1 cellular context compared by ENCODE assay signal in the genomic region with DNA sequence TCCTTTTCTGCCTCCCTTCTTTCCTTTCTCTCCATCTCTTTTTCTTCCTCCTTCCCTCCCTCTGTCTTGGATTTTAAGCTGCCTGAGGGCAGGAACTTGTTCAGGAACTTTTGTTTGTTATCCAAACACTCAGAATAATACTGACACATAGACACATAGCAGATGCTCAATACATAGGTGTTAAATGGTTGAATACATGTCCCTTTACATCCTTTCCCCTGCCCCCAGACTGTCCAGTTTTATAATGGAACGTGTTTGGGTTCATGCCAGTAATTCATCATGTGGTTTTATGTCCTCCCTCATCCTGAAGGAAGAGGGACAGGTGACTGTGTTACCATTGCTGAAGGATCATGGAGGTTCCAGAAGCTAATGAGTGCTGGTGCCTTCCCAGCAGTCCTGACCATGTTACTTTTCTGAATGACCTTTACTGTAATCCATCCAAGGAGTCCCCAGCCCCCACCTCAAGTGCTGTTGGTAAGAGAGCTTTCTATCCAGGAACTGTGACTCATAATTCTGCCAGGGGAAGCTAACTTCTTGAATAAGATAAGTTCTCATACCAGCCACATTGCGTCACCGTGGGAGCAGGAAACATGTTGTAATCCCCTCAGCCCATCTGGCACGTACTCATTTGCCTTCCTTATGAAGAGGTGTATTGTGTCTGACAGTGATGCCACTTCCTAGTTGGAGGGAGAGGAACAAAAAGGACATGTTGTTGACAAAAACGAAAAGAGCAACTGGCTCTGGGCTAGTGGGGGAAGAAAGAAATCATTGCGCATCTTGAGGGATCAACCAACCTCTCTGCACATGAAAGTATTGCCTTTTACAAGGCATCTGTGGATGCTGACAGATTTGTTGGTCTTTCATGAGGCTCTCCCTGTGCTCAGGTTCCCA.
TF ChIP-seq lines count a peak whose summit lies in the region.

No MANE protein-coding gene starts in this region.

TF ChIP-seq in HEK293, 187 proteins besides CTCF, POLR2A, EP300 and RAD21 (continued from another document):
- TF ChIP-seq PRDM10 (tag by site-specific recombination; IDR thresholded peaks at IDR 0.05) (peak; percentile 59), ZNF629 (tag by site-specific recombination; IDR thresholded peaks at IDR 0.05) (peak; percentile 95), OSR2 (tag by site-specific recombination; IDR thresholded peaks at IDR 0.05) (peak; percentile 54), HOXC10 (CRISPR knock-in tag; IDR thresholded peaks at IDR 0.05) (no peak), ZNF266 (tag by site-specific recombination; IDR thresholded peaks at IDR 0.05; ENCODE audit: low read depth) (peak; percentile 72; the same call in 1 of the 2 replicates), SP7 (tag by site-specific recombination; IDR thresholded peaks at IDR 0.05) (peak; percentile 81), ZFP41 (tag by site-specific recombination; IDR thresholded peaks at IDR 0.05; ENCODE audit: borderline replicate concordance) (no peak), ATF2 (tag by site-specific recombination; IDR thresholded peaks at IDR 0.05; ENCODE audit: low read depth) (peak; percentile 83), ZNF747 (tag by site-specific recombination; IDR thresholded peaks at IDR 0.05) (no peak), KLF10 (tag by site-specific recombination; IDR thresholded peaks at IDR 0.05) (no peak), TRIM28 (IDR thresholded peaks at IDR 0.05; ENCODE audit: borderline replicate concordance, low read length) (peak; percentile 85), ZNF513 (tag by site-specific recombination; IDR thresholded peaks at IDR 0.05) (no peak), MZF1 (tag by site-specific recombination; IDR thresholded peaks at IDR 0.05; ENCODE audit: borderline replicate concordance) (peak; percentile 78), ZNF639 (tag by site-specific recombination; IDR thresholded peaks at IDR 0.05) (peak; percentile 32; the same call in 1 of the 2 replicates), ZNF2 (tag by site-specific recombination; IDR thresholded peaks at IDR 0.05) (peak; percentile 37; the same call in 1 of the 2 replicates), WT1 (tag by site-specific recombination; IDR thresholded peaks at IDR 0.05) (no peak), ZNF394 (tag by site-specific recombination; IDR thresholded peaks at IDR 0.05; ENCODE audit: borderline replicate concordance) (0 out of 2 replicates have a peak, but pooled peaks have one; percentile 33), ZNF292 (tag by site-specific recombination; IDR thresholded peaks at IDR 0.05; ENCODE audit: borderline replicate concordance, low read depth) (no peak), ELK4 (IDR thresholded peaks at IDR 0.05; ENCODE audit: borderline replicate concordance, low read depth, low read length) (no peak), ZFP37 (tag by site-specific recombination; IDR thresholded peaks at IDR 0.05) (peak; percentile 93), ZNF404 (tag by site-specific recombination; IDR thresholded peaks at IDR 0.05) (no peak), ZSCAN30 (tag by site-specific recombination; IDR thresholded peaks at IDR 0.05) (no peak), ZNF169 (tag by site-specific recombination; IDR thresholded peaks at IDR 0.05) (no peak), ZNF10 (tag by site-specific recombination; IDR thresholded peaks at IDR 0.05) (no peak), ZSCAN23 (tag by site-specific recombination; IDR thresholded peaks at IDR 0.05) (no peak), HOXD13 (CRISPR knock-in tag; IDR thresholded peaks at IDR 0.05; ENCODE audit: borderline replicate concordance) (0 out of 2 replicates have a peak, but pooled peaks have one; percentile 66), ZBTB17 (tag by site-specific recombination; IDR thresholded peaks at IDR 0.05) (peak; percentile 81)
- TF ChIP-seq, protein P1, sequence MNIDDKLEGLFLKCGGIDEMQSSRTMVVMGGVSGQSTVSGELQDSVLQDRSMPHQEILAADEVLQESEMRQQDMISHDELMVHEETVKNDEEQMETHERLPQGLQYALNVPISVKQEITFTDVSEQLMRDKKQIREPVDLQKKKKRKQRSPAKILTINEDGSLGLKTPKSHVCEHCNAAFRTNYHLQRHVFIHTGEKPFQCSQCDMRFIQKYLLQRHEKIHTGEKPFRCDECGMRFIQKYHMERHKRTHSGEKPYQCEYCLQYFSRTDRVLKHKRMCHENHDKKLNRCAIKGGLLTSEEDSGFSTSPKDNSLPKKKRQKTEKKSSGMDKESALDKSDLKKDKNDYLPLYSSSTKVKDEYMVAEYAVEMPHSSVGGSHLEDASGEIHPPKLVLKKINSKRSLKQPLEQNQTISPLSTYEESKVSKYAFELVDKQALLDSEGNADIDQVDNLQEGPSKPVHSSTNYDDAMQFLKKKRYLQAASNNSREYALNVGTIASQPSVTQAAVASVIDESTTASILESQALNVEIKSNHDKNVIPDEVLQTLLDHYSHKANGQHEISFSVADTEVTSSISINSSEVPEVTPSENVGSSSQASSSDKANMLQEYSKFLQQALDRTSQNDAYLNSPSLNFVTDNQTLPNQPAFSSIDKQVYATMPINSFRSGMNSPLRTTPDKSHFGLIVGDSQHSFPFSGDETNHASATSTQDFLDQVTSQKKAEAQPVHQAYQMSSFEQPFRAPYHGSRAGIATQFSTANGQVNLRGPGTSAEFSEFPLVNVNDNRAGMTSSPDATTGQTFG (tag by site-specific recombination; IDR thresholded peaks at IDR 0.05; ENCODE audit: borderline replicate concordance): no peak
- TF ChIP-seq, protein P2, sequence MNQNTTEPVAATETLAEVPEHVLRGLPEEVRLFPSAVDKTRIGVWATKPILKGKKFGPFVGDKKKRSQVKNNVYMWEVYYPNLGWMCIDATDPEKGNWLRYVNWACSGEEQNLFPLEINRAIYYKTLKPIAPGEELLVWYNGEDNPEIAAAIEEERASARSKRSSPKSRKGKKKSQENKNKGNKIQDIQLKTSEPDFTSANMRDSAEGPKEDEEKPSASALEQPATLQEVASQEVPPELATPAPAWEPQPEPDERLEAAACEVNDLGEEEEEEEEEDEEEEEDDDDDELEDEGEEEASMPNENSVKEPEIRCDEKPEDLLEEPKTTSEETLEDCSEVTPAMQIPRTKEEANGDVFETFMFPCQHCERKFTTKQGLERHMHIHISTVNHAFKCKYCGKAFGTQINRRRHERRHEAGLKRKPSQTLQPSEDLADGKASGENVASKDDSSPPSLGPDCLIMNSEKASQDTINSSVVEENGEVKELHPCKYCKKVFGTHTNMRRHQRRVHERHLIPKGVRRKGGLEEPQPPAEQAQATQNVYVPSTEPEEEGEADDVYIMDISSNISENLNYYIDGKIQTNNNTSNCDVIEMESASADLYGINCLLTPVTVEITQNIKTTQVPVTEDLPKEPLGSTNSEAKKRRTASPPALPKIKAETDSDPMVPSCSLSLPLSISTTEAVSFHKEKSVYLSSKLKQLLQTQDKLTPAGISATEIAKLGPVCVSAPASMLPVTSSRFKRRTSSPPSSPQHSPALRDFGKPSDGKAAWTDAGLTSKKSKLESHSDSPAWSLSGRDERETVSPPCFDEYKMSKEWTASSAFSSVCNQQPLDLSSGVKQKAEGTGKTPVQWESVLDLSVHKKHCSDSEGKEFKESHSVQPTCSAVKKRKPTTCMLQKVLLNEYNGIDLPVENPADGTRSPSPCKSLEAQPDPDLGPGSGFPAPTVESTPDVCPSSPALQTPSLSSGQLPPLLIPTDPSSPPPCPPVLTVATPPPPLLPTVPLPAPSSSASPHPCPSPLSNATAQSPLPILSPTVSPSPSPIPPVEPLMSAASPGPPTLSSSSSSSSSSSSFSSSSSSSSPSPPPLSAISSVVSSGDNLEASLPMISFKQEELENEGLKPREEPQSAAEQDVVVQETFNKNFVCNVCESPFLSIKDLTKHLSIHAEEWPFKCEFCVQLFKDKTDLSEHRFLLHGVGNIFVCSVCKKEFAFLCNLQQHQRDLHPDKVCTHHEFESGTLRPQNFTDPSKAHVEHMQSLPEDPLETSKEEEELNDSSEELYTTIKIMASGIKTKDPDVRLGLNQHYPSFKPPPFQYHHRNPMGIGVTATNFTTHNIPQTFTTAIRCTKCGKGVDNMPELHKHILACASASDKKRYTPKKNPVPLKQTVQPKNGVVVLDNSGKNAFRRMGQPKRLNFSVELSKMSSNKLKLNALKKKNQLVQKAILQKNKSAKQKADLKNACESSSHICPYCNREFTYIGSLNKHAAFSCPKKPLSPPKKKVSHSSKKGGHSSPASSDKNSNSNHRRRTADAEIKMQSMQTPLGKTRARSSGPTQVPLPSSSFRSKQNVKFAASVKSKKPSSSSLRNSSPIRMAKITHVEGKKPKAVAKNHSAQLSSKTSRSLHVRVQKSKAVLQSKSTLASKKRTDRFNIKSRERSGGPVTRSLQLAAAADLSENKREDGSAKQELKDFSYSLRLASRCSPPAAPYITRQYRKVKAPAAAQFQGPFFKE (tag by site-specific recombination; IDR thresholded peaks at IDR 0.05; ENCODE audit: borderline replicate concordance): no peak
- TF ChIP-seq, protein P3, sequence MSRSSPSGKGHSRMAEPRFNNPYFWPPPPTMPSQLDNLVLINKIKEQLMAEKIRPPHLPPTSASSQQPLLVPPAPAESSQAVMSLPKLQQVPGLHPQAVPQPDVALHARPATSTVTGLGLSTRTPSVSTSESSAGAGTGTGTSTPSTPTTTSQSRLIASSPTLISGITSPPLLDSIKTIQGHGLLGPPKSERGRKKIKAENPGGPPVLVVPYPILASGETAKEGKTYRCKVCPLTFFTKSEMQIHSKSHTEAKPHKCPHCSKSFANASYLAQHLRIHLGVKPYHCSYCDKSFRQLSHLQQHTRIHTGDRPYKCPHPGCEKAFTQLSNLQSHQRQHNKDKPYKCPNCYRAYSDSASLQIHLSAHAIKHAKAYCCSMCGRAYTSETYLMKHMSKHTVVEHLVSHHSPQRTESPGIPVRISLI (tag by site-specific recombination; IDR thresholded peaks at IDR 0.05): peak; percentile 47; the same call in 1 of the 2 replicates
TF ChIP-seq in HEK293: peak in this region for 42.
